In genomic region chr10:132347211-132347930, GRCh38 we compare ENCODE assay signal across 14 cellular contexts.
"Had no signal": no experiment of that assay in that cellular context is flagged by ENCODE, and none has a peak within 500 bp of the region (broad histone marks: within the 10 kb centered on the region; RNA-seq: fewer than 3 reads in every experiment).

No MANE protein-coding gene starts in this region.

- ATAC-seq: activated CD4-positive, alpha-beta T cell treated with anti-CD3 and anti-CD28 coated beads for 36 hours; left colon; natural killer cell treated with Interleukin-12 subunit alpha and Interleukin-12 subunit beta and Interleukin-15 and Interleukin-18, amount 100 ng/mL, for 72 hours had no signal

- H3K36me3 Mint-ChIP-seq: activated naive CD4-positive, alpha-beta T cell treated with anti-CD3 and anti-CD28 coated beads, Interleukin-2, amount 10 ng/mL, durations not matched to agents 7 days and 5 days; natural killer cell treated with Interleukin-12 subunit alpha and Interleukin-12 subunit beta and Interleukin-15 and Interleukin-18, amount 100 ng/mL, for 72 hours had no signal

- H3K27me3 ChIP-seq: colonic mucosa, ovary had no signal

- H3K27ac Mint-ChIP-seq: activated CD4-positive, alpha-beta memory T cell treated with anti-CD3 and anti-CD28 coated beads, Interleukin-2, amount 10 ng/mL, durations not matched to agents 7 days and 5 days; activated CD4-positive, alpha-beta T cell treated with anti-CD3 and anti-CD28 coated beads for 36 hours; activated naive CD4-positive, alpha-beta T cell treated with anti-CD3 and anti-CD28 coated beads, Interleukin-2, amount 10 ng/mL, durations not matched to agents 7 days and 5 days; type B pancreatic cell had no signal

- H3K36me3 ChIP-seq: colonic mucosa, ovary had no signal

- H3K4me1 Mint-ChIP-seq: activated CD4-positive, alpha-beta memory T cell treated with anti-CD3 and anti-CD28 coated beads, Interleukin-2, amount 10 ng/mL, durations not matched to agents 7 days and 5 days; activated CD4-positive, alpha-beta T cell treated with anti-CD3 and anti-CD28 coated beads for 36 hours; activated naive CD4-positive, alpha-beta T cell treated with anti-CD3 and anti-CD28 coated beads, Interleukin-2, amount 10 ng/mL, durations not matched to agents 7 days and 5 days had no signal

- H3K9me3 Mint-ChIP-seq: activated CD4-positive, alpha-beta memory T cell treated with anti-CD3 and anti-CD28 coated beads, Interleukin-2, amount 10 ng/mL, durations not matched to agents 7 days and 5 days; activated naive CD4-positive, alpha-beta T cell treated with anti-CD3 and anti-CD28 coated beads, Interleukin-2, amount 10 ng/mL, durations not matched to agents 7 days and 5 days; natural killer cell treated with Interleukin-12 subunit alpha and Interleukin-12 subunit beta and Interleukin-15 and Interleukin-18, amount 100 ng/mL, for 72 hours; type B pancreatic cell had no signal

- H3K9me3 ChIP-seq: colonic mucosa, ovary had no signal

- H3K4me1 ChIP-seq: colonic mucosa had no signal

- H3K27me3 Mint-ChIP-seq: activated CD4-positive, alpha-beta memory T cell treated with anti-CD3 and anti-CD28 coated beads, Interleukin-2, amount 10 ng/mL, durations not matched to agents 7 days and 5 days; activated CD4-positive, alpha-beta T cell treated with anti-CD3 and anti-CD28 coated beads for 36 hours; activated naive CD4-positive, alpha-beta T cell treated with anti-CD3 and anti-CD28 coated beads, Interleukin-2, amount 10 ng/mL, durations not matched to agents 7 days and 5 days; natural killer cell treated with Interleukin-12 subunit alpha and Interleukin-12 subunit beta and Interleukin-15 and Interleukin-18, amount 100 ng/mL, for 72 hours; type B pancreatic cell had no signal

- H3K4me3 ChIP-seq: colonic mucosa, ovary had no signal

- H3K4me3 Mint-ChIP-seq: activated CD4-positive, alpha-beta memory T cell treated with anti-CD3 and anti-CD28 coated beads, Interleukin-2, amount 10 ng/mL, durations not matched to agents 7 days and 5 days; activated CD4-positive, alpha-beta T cell treated with anti-CD3 and anti-CD28 coated beads for 36 hours; activated naive CD4-positive, alpha-beta T cell treated with anti-CD3 and anti-CD28 coated beads, Interleukin-2, amount 10 ng/mL, durations not matched to agents 7 days and 5 days; natural killer cell treated with Interleukin-12 subunit alpha and Interleukin-12 subunit beta and Interleukin-15 and Interleukin-18, amount 100 ng/mL, for 72 hours; type B pancreatic cell had no signal

- DNase-seq: activated CD4-positive, alpha-beta memory T cell treated with anti-CD3 and anti-CD28 coated beads, Interleukin-2, amount 10 ng/mL, durations not matched to agents 7 days and 5 days; activated CD4-positive, alpha-beta T cell treated with anti-CD3 and anti-CD28 coated beads for 36 hours; activated naive CD4-positive, alpha-beta T cell treated with anti-CD3 and anti-CD28 coated beads, Interleukin-2, amount 10 ng/mL, durations not matched to agents 7 days and 5 days; colonic mucosa; effector CD4-positive, alpha-beta T cell; foreskin melanocyte; head of caudate nucleus; left colon; retina; substantia nigra; T-helper 9 cell had no signal

- H3K27ac ChIP-seq: colonic mucosa, ovary had no signal
